Comparison of ENCODE assay signal across 9 cellular contexts in the genomic region with DNA sequence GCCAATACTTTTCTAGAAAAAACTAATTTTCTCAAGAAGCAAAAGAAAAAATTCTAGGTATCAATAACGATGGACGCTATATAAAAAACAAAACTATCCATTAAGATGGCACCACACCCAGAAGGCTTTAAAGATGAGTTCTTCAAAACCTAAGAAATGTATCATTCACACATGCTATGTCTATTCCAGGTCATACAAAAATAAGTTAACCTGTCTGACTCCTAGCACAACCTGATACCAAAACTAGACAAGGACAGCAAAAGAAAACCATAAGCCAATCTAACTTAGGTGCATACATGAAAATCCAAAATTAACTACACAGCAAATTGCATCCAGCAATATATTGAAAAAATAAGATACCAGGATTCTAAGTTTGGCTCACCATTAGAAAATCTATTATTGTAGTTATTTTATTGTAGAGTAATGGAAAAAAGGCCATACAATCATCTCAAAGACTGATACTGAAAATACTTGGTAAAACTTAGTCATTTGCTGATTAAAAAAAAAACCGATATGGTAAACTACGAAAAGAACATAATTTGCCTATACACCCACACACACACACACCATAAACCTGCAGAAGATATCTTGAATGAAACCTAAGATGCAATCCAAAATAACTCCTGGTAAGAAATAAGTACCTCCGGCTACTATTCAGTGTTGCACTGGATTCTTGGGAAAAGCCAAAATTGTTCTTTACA. TPM values are rescaled to one million over a fixed set of nuclear protein-coding genes. Genes with fewer than 3 reads are reported as not detected.
A peak's percentile ranks its signal among the peaks of the same experiment; 100 is the strongest.
DNase-seq lines count a peak whose midpoint lies in the region; ATAC-seq and TF ChIP-seq lines count a peak whose summit lies in the region.
"Had no signal": no experiment of that assay in that cellular context is flagged by ENCODE, and none has a peak within 500 bp of the region (broad histone marks: within the 10 kb centered on the region; RNA-seq: fewer than 3 reads in every experiment).

No MANE protein-coding gene starts in this region.

- H3K36me3 Mint-ChIP-seq in WTC11: no peaks in the 10 kb centered on the region
- peaks cover under 1% of the 10 kb centered on the region for H3K36me3 Mint-ChIP-seq in type B pancreatic cell

- POLR2A ChIA-PET in WTC11 (lab: Charles Lee): no interaction called here

- CTCF ChIA-PET in WTC11 (lab: Charles Lee): no interaction called here

- no peak for DNase-seq in left ventricle myocardium inferior
- no peak for DNase-seq in Right ventricle myocardium inferior (ENCODE audit: missing footprints)
- DNase-seq in WTC11 (ENCODE audit: low spot score): no peak
- no peak for DNase-seq in left lung
- DNase-seq in type B pancreatic cell (ENCODE audit: extremely low spot score, unreplicated experiment): no peak
- no peak for DNase-seq in AG08395 (ENCODE audit: low spot score)
- DNase-seq in left colon: no peak

- H3K27me3 ChIP-seq in left ventricle myocardium inferior (ENCODE audit: low read depth): no peaks in the 10 kb centered on the region
- H3K27me3 ChIP-seq in left lung: no peaks in the 10 kb centered on the region

- TF ChIP-seq CTCF in left ventricle myocardium inferior (IDR thresholded peaks at IDR 0.05; ENCODE audit: borderline replicate concordance) (no peak), WTC11 (IDR thresholded peaks at IDR 0.05) (no peak), left lung (IDR thresholded peaks at IDR 0.05) (no peak), type B pancreatic cell (conservative IDR thresholded peaks at IDR 0.05) (no peak)

- peak overlapping the region; percentile 92 for H3K4me3 Mint-ChIP-seq in WTC11
- H3K4me3 Mint-ChIP-seq in type B pancreatic cell: peak overlapping the region; percentile 96

- intact Hi-C loops in left ventricle myocardium inferior (cut with micrococcal nuclease) (no loop called here), Right ventricle myocardium inferior (cut with DNase I) (loop anchor here (2.0 to 5.0 kb wide), 2 partner anchors 54 to 123 kb away; a partner anchor contains a TSS), left lung (cut with DNase I) (no loop called here), left colon (cut with DNase I, micrococcal nuclease) (no loop called here)

- H3K4me1 Mint-ChIP-seq in WTC11: peaks cover 41% of the 10 kb centered on the region
- peaks cover 30% of the 10 kb centered on the region for H3K4me1 Mint-ChIP-seq in type B pancreatic cell (ENCODE audit: unreplicated experiment)

- peak overlapping the region; percentile 85 for H3K4me3 ChIP-seq in left ventricle myocardium inferior
- peak overlapping the region in 1 of 2 donors; percentile 52 for H3K4me3 ChIP-seq in left lung
- H3K4me3 ChIP-seq: SK-N-MC had no signal

- H3K9me3 Mint-ChIP-seq in WTC11: no peaks in the 10 kb centered on the region
- H3K9me3 Mint-ChIP-seq in type B pancreatic cell: no peaks in the 10 kb centered on the region

- ATAC-seq in Right ventricle myocardium inferior: no peak
- no peak for ATAC-seq in WTC11
- ATAC-seq in left lung: no peak
- no peak for ATAC-seq in left colon
- no peak for ATAC-seq in GM19467 (IDR thresholded peaks at IDR 0.05; ENCODE audit: unreplicated experiment)

- no peaks in the 10 kb centered on the region for H3K27me3 Mint-ChIP-seq in WTC11 (ENCODE audit: low read depth)
- H3K27me3 Mint-ChIP-seq in type B pancreatic cell: no peaks in the 10 kb centered on the region

- no peaks in the 10 kb centered on the region for H3K36me3 ChIP-seq in left ventricle myocardium inferior
- H3K36me3 ChIP-seq in left lung: no peaks in the 10 kb centered on the region

- H3K4me1 ChIP-seq in left ventricle myocardium inferior (peaks cover 17% of the 10 kb centered on the region), left lung (peaks cover 0 to 31% of the 10 kb centered on the region in 2 donors)

- no peaks in the 10 kb centered on the region for H3K9me3 ChIP-seq in left ventricle myocardium inferior (replicated peaks)
- no peaks in the 10 kb centered on the region for H3K9me3 ChIP-seq in left lung

- peak overlapping the region; percentile 96 for H3K27ac ChIP-seq in left ventricle myocardium inferior (replicated peaks)
- peak overlapping the region; percentile 95 to 98 for H3K27ac ChIP-seq in left lung
- H3K27ac ChIP-seq: SK-N-MC had no signal

- peak overlapping the region; percentile 94 for H3K27ac Mint-ChIP-seq in WTC11
- H3K27ac Mint-ChIP-seq in type B pancreatic cell: peak overlapping the region; percentile 99

TF ChIP-seq in WTC11, 78 proteins besides CTCF, POLR2A, EP300 and RAD21:
- TF ChIP-seq JAZF1 (CRISPR knock-in tag; IDR thresholded peaks at IDR 0.05): no peak
- no peak for TF ChIP-seq SMAD3 (CRISPR knock-in tag; IDR thresholded peaks at IDR 0.05; ENCODE audit: borderline replicate concordance)
- TF ChIP-seq GABPB1 (CRISPR knock-in tag; IDR thresholded peaks at IDR 0.05): no peak
- TF ChIP-seq ZNF219 (CRISPR knock-in tag; IDR thresholded peaks at IDR 0.05; ENCODE audit: borderline replicate concordance): no peak
- no peak for TF ChIP-seq GRHL2 (CRISPR knock-in tag; IDR thresholded peaks at IDR 0.05; ENCODE audit: insufficient replicate concordance, severe bottlenecking)
- no peak for TF ChIP-seq ESRRA (CRISPR knock-in tag; IDR thresholded peaks at IDR 0.05; ENCODE audit: borderline replicate concordance)
- TF ChIP-seq ZNF138 (CRISPR knock-in tag; conservative IDR thresholded peaks at IDR 0.05): no peak

RNA-seq across cellular contexts. Expression of a gene that starts 55.0 kb away (rescaled TPM):
- total RNA-seq in left ventricle myocardium inferior (1.5 TPM), Right ventricle myocardium inferior (2.1 TPM), WTC11 (2021) (22.2 to 25.8 TPM (median 25.5 TPM) in 3 replicates), left lung (10 to 100 TPM; 10.1 to 11.5 TPM), type B pancreatic cell (ENCODE audit: low replicate concordance) (14.0 and 17.9 TPM in 2 replicates), left colon (10 to 100 TPM; 15.0 to 16.2 TPM)
